Comparison of ENCODE assay signal across 17 cellular contexts in genomic region chr4:84032372-84032771, GRCh38.
A peak's percentile ranks its signal among the peaks of the same experiment; 100 is the strongest.
DNase-seq lines count a peak whose midpoint lies in the region; ATAC-seq and TF ChIP-seq lines count a peak whose summit lies in the region.
"Had no signal": no experiment of that assay in that cellular context is flagged by ENCODE, and none has a peak within 500 bp of the region (broad histone marks: within the 10 kb centered on the region; RNA-seq: fewer than 3 reads in every experiment).

No MANE protein-coding gene starts in this region.

- H3F3A ChIP-seq in MM.1S (ENCODE audit: insufficient read depth, low read length) (no peaks in the 10 kb centered on the region), GM23248 (ENCODE audit: insufficient read depth) (no peaks in the 10 kb centered on the region)

- H4K20me1 ChIP-seq in MM.1S (ENCODE audit: insufficient read depth, low read length) (no peaks in the 10 kb centered on the region), GM23248 (ENCODE audit: insufficient read depth) (no peaks in the 10 kb centered on the region)

- H3K4me3 ChIP-seq in GM12864 (ENCODE audit: low read depth, low read length) = no peak overlapping the region
- no peak overlapping the region for H3K4me3 ChIP-seq in MM.1S (ENCODE audit: low read length)
- H3K4me3 ChIP-seq in GM23248 = no peak overlapping the region
- H3K4me3 ChIP-seq: GM23338, right atrium auricular region, tibial nerve had no signal

- no peak overlapping the region for H3K4me2 ChIP-seq in MM.1S (ENCODE audit: low read depth, low read length)
- no peak overlapping the region for H3K4me2 ChIP-seq in GM23248 (ENCODE audit: unreplicated experiment)
- H3K4me2 ChIP-seq: GM23338 had no signal

- WGBS in GM23248 (ENCODE audit: low coverage in 1 of 2, low lambda C conversion rate in 2 of 2, missing lambda C conversion rate in 2 of 2), 2 experiments = 13 to 24% methylated on average over 2 of the region's 2 CpGs

- H3K9ac ChIP-seq in MM.1S (ENCODE audit: low read length) = no peak overlapping the region
- H3K9ac ChIP-seq in GM23248 = no peak overlapping the region

- H3K4me1 ChIP-seq in MM.1S (ENCODE audit: low read length) = no peaks in the 10 kb centered on the region
- no peaks in the 10 kb centered on the region for H3K4me1 ChIP-seq in GM23248 (ENCODE audit: insufficient read depth)
- H3K4me1 ChIP-seq: right atrium auricular region, tibial nerve had no signal

- H3K27me3 ChIP-seq in MM.1S (replicated peaks; ENCODE audit: insufficient read depth, low read length) = no peaks in the 10 kb centered on the region
- peaks cover 6% of the 10 kb centered on the region; the same call in 1 of the 2 replicates for H3K27me3 ChIP-seq in GM23248 (replicated peaks; ENCODE audit: insufficient read depth)
- H3K27me3 ChIP-seq: right atrium auricular region, tibial nerve had no signal

- H3K36me3 ChIP-seq in MM.1S (replicated peaks; ENCODE audit: insufficient read depth, low read length) = no peaks in the 10 kb centered on the region
- H3K36me3 ChIP-seq in GM23248 (ENCODE audit: low read depth) = no peaks in the 10 kb centered on the region
- H3K36me3 ChIP-seq: right atrium auricular region, tibial nerve had no signal

- H3K79me2 ChIP-seq in MM.1S (ENCODE audit: low read length) (no peaks in the 10 kb centered on the region), GM23248 (ENCODE audit: insufficient read depth) (no peaks in the 10 kb centered on the region)

- H3K9me3 ChIP-seq in MM.1S (replicated peaks; ENCODE audit: insufficient read depth, low read length) (no peaks in the 10 kb centered on the region), GM23248 (ENCODE audit: low read depth) (no peaks in the 10 kb centered on the region)
- H3K9me3 ChIP-seq: right atrium auricular region, tibial nerve had no signal

- ATAC-seq in GM19468 (IDR thresholded peaks at IDR 0.05; ENCODE audit: extremely low read depth, unreplicated experiment) (peak; percentile 64), HG02970 (IDR thresholded peaks at IDR 0.05; ENCODE audit: low FRiP score, unreplicated experiment) (peak; percentile 54)
- ATAC-seq in activated CD4-positive, CD25-positive, alpha-beta regulatory T cell treated with anti-CD3 and anti-CD28 coated beads, Interleukin-2, amount 50 U/mL, for 24 hours = no peak
- ATAC-seq: GM23338 had no signal

- no peaks in the 10 kb centered on the region for H3K9me2 ChIP-seq in MM.1S (replicated peaks; ENCODE audit: insufficient read depth, low read length)
- H3K9me2 ChIP-seq in GM23248 (ENCODE audit: insufficient read depth) = no peaks in the 10 kb centered on the region

- H3K27ac ChIP-seq in MM.1S (ENCODE audit: low read length) (no peak overlapping the region), GM23248 (no peak overlapping the region)
- H3K27ac ChIP-seq: right atrium auricular region, tibial nerve had no signal

- peak; percentile 33 for DNase-seq in GM12864 (ENCODE audit: low read depth)
- peak; percentile 10 for DNase-seq in MM.1S
- no peak for DNase-seq in ecto neural progenitor cell (ENCODE audit: low spot score)
- DNase-seq in stimulated activated CD4-positive, alpha-beta T cell treated with anti-CD3 and anti-CD28 coated beads, Interleukin-4, amount 100 ng/mL, for 24 hours = no peak
- no peak for DNase-seq in GM23248
- DNase-seq: effector memory CD4-positive, alpha-beta T cell; EL; hippocampal formation; KG1; midbrain; NCI-H748 treated with DMSO at 0.1 percent for 48 hours had no signal

- in situ Hi-C loops in GM23248 (cut with MboI) = no loop called here

- no peak overlapping the region for H2AFZ ChIP-seq in MM.1S (ENCODE audit: low read length)
- H2AFZ ChIP-seq in GM23248 = no peak overlapping the region
- H2AFZ ChIP-seq: GM23338 had no signal

- no peak for TF ChIP-seq CTCF in GM12864 (IDR thresholded peaks at IDR 0.05; ENCODE audit: low read depth, low read length, missing control alignments)
- TF ChIP-seq CTCF in MM.1S (IDR thresholded peaks at IDR 0.05; ENCODE audit: low read length) = no peak

Comparison
In these comparisons a context has a peak if more than half of its experiments do, and no peak if none do; other contexts are left out.
1. DNase-seq: peak in GM12864 (single experiment) and MM.1S (single experiment); none in ecto neural progenitor cell (single experiment), stimulated activated CD4-positive, alpha-beta T cell treated with anti-CD3 and anti-CD28 coated beads, Interleukin-4, amount 100 ng/mL, for 24 hours (single experiment) and GM23248 (single experiment).
2. ATAC-seq: peak in GM19468 (single experiment) and HG02970 (single experiment); none in activated CD4-positive, CD25-positive, alpha-beta regulatory T cell treated with anti-CD3 and anti-CD28 coated beads, Interleukin-2, amount 50 U/mL, for 24 hours (0 of 2).